Comparison of ENCODE assay signal across 18 cellular contexts in the genomic region with DNA sequence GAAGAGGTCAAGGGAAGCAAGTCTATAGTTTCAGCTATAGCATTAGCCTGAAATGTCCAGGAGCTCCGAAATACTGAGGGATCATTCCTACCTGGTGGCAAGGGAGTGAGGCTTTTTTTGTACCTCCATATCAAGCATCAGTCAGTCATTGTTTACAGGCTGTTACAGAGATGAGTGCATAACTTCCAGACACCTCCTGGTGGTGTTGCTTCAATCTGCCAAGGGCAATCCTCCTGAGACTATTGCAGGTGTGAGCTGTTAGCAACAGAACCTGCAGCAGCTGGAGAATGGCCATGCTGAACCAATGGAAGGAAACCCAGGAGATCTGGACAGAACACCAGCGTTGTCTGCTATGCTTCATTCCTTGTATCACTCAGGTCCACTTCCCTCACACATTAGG.
DNase-seq lines count a peak whose midpoint lies in the region; ATAC-seq and TF ChIP-seq lines count a peak whose summit lies in the region.
"Had no signal": no experiment of that assay in that cellular context is flagged by ENCODE, and none has a peak within 500 bp of the region (broad histone marks: within the 10 kb centered on the region; RNA-seq: fewer than 3 reads in every experiment).

No MANE protein-coding gene starts in this region.

- H3K27me3 ChIP-seq in GM23338 (ENCODE audit: insufficient read depth) (no peaks in the 10 kb centered on the region), RWPE2 (ENCODE audit: insufficient read depth, poor library complexity, severe bottlenecking) (peaks cover 22% of the 10 kb centered on the region)

- H3K4me1 Mint-ChIP-seq in GM23338: peaks cover 6% of the 10 kb centered on the region; the same call in 2 of the 3 replicates
- H3K4me1 Mint-ChIP-seq: CD14-positive monocyte had no signal

- H3K9me2 ChIP-seq in GM23338 (ENCODE audit: insufficient read depth): peaks cover 4% of the 10 kb centered on the region; the same call in 1 of the 2 replicates

- H3K27ac ChIP-seq in GM23338 (ENCODE audit: low read depth): no peak overlapping the region
- no peak overlapping the region for H3K27ac ChIP-seq in RWPE2 (ENCODE audit: poor library complexity, severe bottlenecking)
- H3K27ac ChIP-seq: A549 had no signal

- no peak overlapping the region for H3K27ac Mint-ChIP-seq in GM23338
- H3K27ac Mint-ChIP-seq: CD14-positive monocyte, IgD-negative memory B cell had no signal

- ATAC-seq in GM23338 (peak; percentile 41; the same call in 2 of the 3 replicates), RWPE2 (ENCODE audit: low read depth) (0 out of 3 replicates have a peak, but pooled peaks have one; percentile 33), left colon (peak; percentile 37)
- ATAC-seq: A549 had no signal

- no peaks in the 10 kb centered on the region for H3K9me3 ChIP-seq in RWPE2 (ENCODE audit: severe bottlenecking)
- H3K9me3 ChIP-seq: A549 had no signal

- no peaks in the 10 kb centered on the region for H3K36me3 ChIP-seq in GM23338 (ENCODE audit: insufficient read depth)
- no peaks in the 10 kb centered on the region for H3K36me3 ChIP-seq in RWPE2 (ENCODE audit: low read depth)

- no peaks in the 10 kb centered on the region for H3K9me3 Mint-ChIP-seq in GM23338
- H3K9me3 Mint-ChIP-seq: IgD-negative memory B cell had no signal

- H3F3A ChIP-seq in GM23338 (replicated peaks; ENCODE audit: low read depth): no peaks in the 10 kb centered on the region

- no peak for TF ChIP-seq CTCF in GM23338 (conservative IDR thresholded peaks at IDR 0.05; ENCODE audit: low read depth in 2 of 2)
- no peak for TF ChIP-seq CTCF in RWPE2 (IDR thresholded peaks at IDR 0.05; ENCODE audit: poor library complexity, severe bottlenecking)

- H3K79me2 ChIP-seq in GM23338 (replicated peaks; ENCODE audit: insufficient read depth): no peaks in the 10 kb centered on the region

- H3K27me3 Mint-ChIP-seq in GM23338 (ENCODE audit: insufficient read depth, low read depth, poor library complexity): no peaks in the 10 kb centered on the region
- H3K27me3 Mint-ChIP-seq: IgD-negative memory B cell had no signal

- H3K4me2 ChIP-seq in GM23338: no peak overlapping the region
- H3K4me2 ChIP-seq: A549 had no signal

- H3K4me1 ChIP-seq in GM23338 (ENCODE audit: insufficient read depth) (peaks cover 12% of the 10 kb centered on the region), RWPE2 (ENCODE audit: insufficient read depth, poor library complexity, severe bottlenecking) (no peaks in the 10 kb centered on the region)
- H3K4me1 ChIP-seq: A549 had no signal

- intact Hi-C loops in left colon (cut with DNase I, micrococcal nuclease): no loop called here

- no peak overlapping the region for H2AFZ ChIP-seq in GM23338

- no peaks in the 10 kb centered on the region for H4K20me1 ChIP-seq in GM23338 (replicated peaks; ENCODE audit: insufficient read depth)

- H3K4me3 Mint-ChIP-seq in GM23338: no peak overlapping the region
- H3K4me3 Mint-ChIP-seq: CD14-positive monocyte, IgD-negative memory B cell had no signal

- H3K36me3 Mint-ChIP-seq in GM23338 (ENCODE audit: low read depth): no peaks in the 10 kb centered on the region
- H3K36me3 Mint-ChIP-seq: CD14-positive monocyte had no signal

- H3K4me3 ChIP-seq in GM23338 (no peak overlapping the region), RWPE2 (ENCODE audit: severe bottlenecking) (no peak overlapping the region)
- H3K4me3 ChIP-seq: A549 had no signal

- DNase-seq in NCI-H187 treated with DMSO at 0.1 percent for 48 hours (lab: John Stamatoyannopoulos, UW) (peak; percentile 15), NCI-H187 (lab: John Stamatoyannopoulos, UW) (no peak), GM23338 (ENCODE audit: low spot score) (no peak), RWPE2 (ENCODE audit: low spot score) (no peak), left colon (no peak), AG08395 (ENCODE audit: low spot score) (no peak), midbrain (lab: John Stamatoyannopoulos, UW) (no peak), iPS-NIHi7 (ENCODE audit: extremely low spot score) (no peak)
- DNase-seq: DND-41, GDM1, NCI-H1694, NCI-H446, NCI-H82, SIG-M5, T-helper 2 cell had no signal

TF ChIP-seq in GM23338, 12 proteins besides CTCF, POLR2A, EP300 and RAD21:
- no peak for TF ChIP-seq STAT1 (IDR thresholded peaks at IDR 0.05; ENCODE audit: unreplicated experiment)
